ENCODE assay signal across 10 cellular contexts in genomic region chr20:56018194-56018593, GRCh38. TPM values are rescaled to one million over a fixed set of nuclear protein-coding genes. Genes with fewer than 3 reads are reported as not detected.
"Had no signal": no experiment of that assay in that cellular context is flagged by ENCODE, and none has a peak within 500 bp of the region (broad histone marks: within the 10 kb centered on the region; RNA-seq: fewer than 3 reads in every experiment).

No MANE protein-coding gene starts in this region.

- H3K4me2 ChIP-seq: GM23338, KMS-11 had no signal

- ATAC-seq: GM23338 had no signal

- H3K4me3 ChIP-seq: GM23338 had no signal

- H3K27ac ChIP-seq: KMS-11 had no signal

- H3K9ac ChIP-seq: KMS-11 had no signal

- DNase-seq: H9, HCEC 1CT, Karpas-422, KBM-7 had no signal

- H2AFZ ChIP-seq: GM23338 had no signal

- FAIRE-seq: H1, H54 had no signal

RNA-seq across cellular contexts. Expression of gene CBLN4, which starts 12.9 kb away (rescaled TPM):
- total RNA-seq: GM23338, H9, HT1080 had no signal
- polyA plus RNA-seq: GM23338, IgD-negative memory B cell had no signal
